8 cellular contexts compared by ENCODE assay signal in genomic region chr9:34380034-34380510, GRCh38. TPM values are rescaled to one million over a fixed set of nuclear protein-coding genes. Genes with fewer than 3 reads are reported as not detected.
DNase-seq lines count a peak whose midpoint lies in the region; ATAC-seq and TF ChIP-seq lines count a peak whose summit lies in the region.

No MANE protein-coding gene starts in this region.

- no TSS peak for BruUV-seq in A673 (replicated peaks; lab: Mats Ljungman, UMichigan)

- H3K27me3 ChIP-seq in A673 (replicated peaks; ENCODE audit: insufficient read depth, low read depth, low read length, poor library complexity) = no peaks in the 10 kb centered on the region
- H3K27me3 ChIP-seq in MM.1S (replicated peaks; ENCODE audit: insufficient read depth, low read length) = no peaks in the 10 kb centered on the region
- H3K27me3 ChIP-seq in muscle layer of colon (ENCODE audit: control insufficient read depth in 1 of 2, insufficient read depth in 2 of 2, low read length in 2 of 2) = no peaks in the 10 kb centered on the region

- H3K4me1 ChIP-seq in A673 (ENCODE audit: insufficient read depth, low read length, poor library complexity, severe bottlenecking) = peaks cover 22% of the 10 kb centered on the region
- peaks cover 14% of the 10 kb centered on the region for H3K4me1 ChIP-seq in MM.1S (ENCODE audit: low read length)
- peaks cover 36% of the 10 kb centered on the region for H3K4me1 ChIP-seq in muscle layer of colon (ENCODE audit: insufficient read depth, low read length)

- POLR2A ChIA-PET in A673 (lab: Charles Lee; ENCODE audit: low non-redundant PET) = interaction anchor here (0.6 kb wide), 1 partner anchor 315 kb away, joined by 7 read pairs; no protein-coding TSS in a partner anchor

- H4K20me1 ChIP-seq in MM.1S (ENCODE audit: insufficient read depth, low read length) = no peaks in the 10 kb centered on the region

- no peaks in the 10 kb centered on the region for H3K79me2 ChIP-seq in MM.1S (ENCODE audit: low read length)

- H3K9me2 ChIP-seq in MM.1S (replicated peaks; ENCODE audit: insufficient read depth, low read length) = no peaks in the 10 kb centered on the region

- H3K9me3 ChIP-seq in A673 (ENCODE audit: low read depth, low read length, poor library complexity, severe bottlenecking) = no peaks in the 10 kb centered on the region
- H3K9me3 ChIP-seq in MM.1S (replicated peaks; ENCODE audit: insufficient read depth, low read length) = no peaks in the 10 kb centered on the region
- H3K9me3 ChIP-seq in muscle layer of colon (ENCODE audit: low read length) = no peaks in the 10 kb centered on the region

- H2AFZ ChIP-seq in MM.1S (ENCODE audit: low read length) = peak overlapping the region; percentile 91

- no peak for ATAC-seq in GM19397 (IDR thresholded peaks at IDR 0.05; ENCODE audit: unreplicated experiment)

- TF ChIP-seq CTCF in A673 (conservative IDR thresholded peaks at IDR 0.05; ENCODE audit: low read depth, low read length) (no peak), MM.1S (IDR thresholded peaks at IDR 0.05; ENCODE audit: low read length) (no peak), coronary artery (IDR thresholded peaks at IDR 0.05) (no peak)

- H3F3A ChIP-seq in MM.1S (ENCODE audit: insufficient read depth, low read length) = no peaks in the 10 kb centered on the region; the same call in 1 of the 2 replicates

- CTCF ChIA-PET in A673 (lab: Charles Lee) = interaction anchor here (0.6 to 2.7 kb wide), 7 partner anchors 16 to 306 kb away, joined by 3 to 9 read pairs (median 3); no protein-coding TSS in a partner anchor

- DNase-seq in A673 (ENCODE audit: low spot score) = peak; percentile 21
- DNase-seq in MM.1S = peak; percentile 22
- peak; percentile 72 for DNase-seq in coronary artery (ENCODE audit: low spot score)
- DNase-seq in NCI-H1694 (lab: John Stamatoyannopoulos, UW) = no peak
- DNase-seq in SIG-M5 treated with dmso at 0.1 percent for 504 hours (lab: John Stamatoyannopoulos, UW; ENCODE audit: unreplicated experiment) = no peak
- DNase-seq in GM19238 (ENCODE audit: insufficient read length, low spot score) = no peak

- H3K4me3 ChIP-seq in A673 (ENCODE audit: low read depth, low read length, poor library complexity, severe bottlenecking) (peak overlapping the region; percentile 39), MM.1S (ENCODE audit: low read length) (peak overlapping the region; percentile 67), coronary artery (peak overlapping the region; percentile 82), muscle layer of colon (ENCODE audit: low read depth in 1 of 2, low read length in 2 of 2) (peak overlapping the region in 1 of 2 donors; percentile 52)

- H3K36me3 ChIP-seq in A673 (ENCODE audit: insufficient read depth, low read length, poor library complexity, severe bottlenecking) = no peaks in the 10 kb centered on the region
- H3K36me3 ChIP-seq in MM.1S (replicated peaks; ENCODE audit: insufficient read depth, low read length) = no peaks in the 10 kb centered on the region
- no peaks in the 10 kb centered on the region for H3K36me3 ChIP-seq in muscle layer of colon (ENCODE audit: insufficient read depth, low read length)

- H3K27ac ChIP-seq in A673 (ENCODE audit: low read depth, low read length, poor library complexity, severe bottlenecking) = peak overlapping the region; percentile 16
- no peak overlapping the region for H3K27ac ChIP-seq in MM.1S (ENCODE audit: low read length)
- no peak overlapping the region for H3K27ac ChIP-seq in coronary artery
- peak overlapping the region; percentile 80 for H3K27ac ChIP-seq in muscle layer of colon (ENCODE audit: low read depth, low read length)

- intact Hi-C loops in A673 (cut with micrococcal nuclease; ENCODE audit: unreplicated experiment) = no loop called here

- H3K4me2 ChIP-seq in MM.1S (ENCODE audit: low read depth, low read length) = peak overlapping the region; percentile 99

- H3K9ac ChIP-seq in MM.1S (ENCODE audit: low read length) (no peak overlapping the region), muscle layer of colon (ENCODE audit: low read length) (no peak overlapping the region)

RNA-seq across cellular contexts. Expression of gene MYORG, which starts 3.4 kb away (rescaled TPM):
- 7.8 and 7.9 TPM in 2 replicates for total RNA-seq in A673 (2021)

RNA-seq across cellular contexts. Expression of gene NUDT2, which starts 50.7 kb away (rescaled TPM):
- 19.1 and 25.3 TPM in 2 replicates for total RNA-seq in A673 (2021)

RNA-seq across cellular contexts. Expression of gene KIF24, which starts 51.0 kb away (rescaled TPM):
- total RNA-seq in A673 (2021) = 10.6 and 11.6 TPM in 2 replicates

Comparison
In these comparisons a context has a peak if more than half of its experiments do, and no peak if none do; other contexts are left out.
1. DNase-seq: peak in A673 (single experiment), MM.1S (single experiment) and coronary artery (single experiment); none in NCI-H1694 (single experiment), SIG-M5 treated with dmso at 0.1 percent for 504 hours (single experiment) and GM19238 (single experiment).
2. H3K27ac ChIP-seq: peak in A673 (single experiment) and muscle layer of colon (single experiment); none in MM.1S (single experiment) and coronary artery (0 of 2).